8 cellular contexts compared by ENCODE assay signal in genomic region chr16:4958510-4959111, GRCh38. TPM values are rescaled to one million over a fixed set of nuclear protein-coding genes. Genes with fewer than 3 reads are reported as not detected.
DNase-seq lines count a peak whose midpoint lies in the region; ATAC-seq and TF ChIP-seq lines count a peak whose summit lies in the region.

No MANE protein-coding gene starts in this region.

- ATAC-seq in psoas muscle (no peak), HG03108 (IDR thresholded peaks at IDR 0.05; ENCODE audit: unreplicated experiment) (no peak)

- H3K27ac ChIP-seq in RWPE1 = peak overlapping the region; percentile 68; the same call in 1 of the 2 replicates
- H3K27ac ChIP-seq in esophagus squamous epithelium = no peak overlapping the region
- H3K27ac ChIP-seq in psoas muscle = no peak overlapping the region

- H3K4me1 ChIP-seq in esophagus squamous epithelium = peaks cover 10 to 43% (median 20%) of the 10 kb centered on the region in 3 donors
- peaks cover 13% of the 10 kb centered on the region for H3K4me1 ChIP-seq in psoas muscle

- no peak for DNase-seq in GM06990 (ENCODE audit: extremely low read depth, insufficient read length)
- DNase-seq in RWPE1 (ENCODE audit: low spot score) = no peak
- DNase-seq in esophagus squamous epithelium (lab: John Stamatoyannopoulos, UW) = no peak
- peak in 1 of 2 donors; percentile 59 for DNase-seq in psoas muscle
- DNase-seq in putamen (ENCODE audit: low spot score) = no peak
- no peak for DNase-seq in NCI-H187 treated with DMSO at 0.1 percent for 48 hours (lab: John Stamatoyannopoulos, UW)
- no peak for DNase-seq in ACHN

- H3K9me3 ChIP-seq in esophagus squamous epithelium (no peaks in the 10 kb centered on the region), psoas muscle (no peaks in the 10 kb centered on the region)

- TF ChIP-seq POLR2A in esophagus squamous epithelium (IDR thresholded peaks at IDR 0.05) = no peak

- in situ Hi-C loops in ACHN (cut with HindIII; ENCODE audit: low pct_ligation_motif_present, low pct_unique_long_range_greater_than_20kb, low sequenced_read_pairs) = no loop called here

- H3K4me3 ChIP-seq in GM06990 (replicated peaks; ENCODE audit: low read depth, low read length) = peak overlapping the region; percentile 17
- peak overlapping the region; percentile 11 to 75 (median 52) for H3K4me3 ChIP-seq in esophagus squamous epithelium
- H3K4me3 ChIP-seq in psoas muscle = peak overlapping the region; percentile 73

- no peaks in the 10 kb centered on the region; the same call in none of the 2 replicates for H3K27me3 ChIP-seq in GM06990 (replicated peaks; ENCODE audit: control insufficient read depth, insufficient read depth, low read length)
- peaks cover 0 to 16% (median 0%) of the 10 kb centered on the region in 4 donors for H3K27me3 ChIP-seq in esophagus squamous epithelium
- H3K27me3 ChIP-seq in psoas muscle (ENCODE audit: insufficient read depth in 3 of 3, low read length in 2 of 3) = no peaks in the 10 kb centered on the region

- CTCF ChIA-PET in RWPE1 (lab: Yijun Ruan, JAX) = interaction anchor here (0.6 kb wide), 1 partner anchor 124 kb away, joined by 4 read pairs; no protein-coding TSS in a partner anchor

- POLR2A ChIA-PET in RWPE1 (lab: Yijun Ruan, JAX; ENCODE audit: low non-redundant PET) = no interaction called here

- intact Hi-C loops in esophagus squamous epithelium (cut with DNase I) (loop anchor here (10.0 kb wide), 1 partner anchor 264 kb away; the partner anchor contains the start of gene NUDT16L1), psoas muscle (cut with DNase I) (loop anchor here (5.0 to 10.0 kb wide), 5 partner anchors 111 to 454 kb away; partner anchors contain the start of genes GLYR1 (in 1 of the 2), NUDT16L1 (in 1 of the 2), UBN1 (in 1 of the 2) and ZNF500 (in 1 of the 2))

- WGBS in esophagus squamous epithelium, 2 donors = 23 to 26% methylated on average over 15 to 21 of the region's 23 CpGs
- WGBS in psoas muscle, 3 donors = 18 to 26% (median 22%) methylated on average over 23 of the region's 23 CpGs

- H3K36me3 ChIP-seq in GM06990 (ENCODE audit: control insufficient read depth, insufficient read depth, low read length) = no peaks in the 10 kb centered on the region
- H3K36me3 ChIP-seq in esophagus squamous epithelium = no peaks in the 10 kb centered on the region
- H3K36me3 ChIP-seq in psoas muscle (ENCODE audit: insufficient read depth in 1 of 2, low read depth in 1 of 2) = no peaks in the 10 kb centered on the region

- TF ChIP-seq CTCF in GM06990 (IDR thresholded peaks at IDR 0.05; ENCODE audit: insufficient read depth, low read length, poor library complexity, severe bottlenecking) = no peak
- TF ChIP-seq CTCF in RWPE1 (conservative IDR thresholded peaks at IDR 0.05; ENCODE audit: low read depth) = no peak
- TF ChIP-seq CTCF in esophagus squamous epithelium (IDR thresholded peaks at IDR 0.05) = no peak
- no peak for TF ChIP-seq CTCF in psoas muscle (IDR thresholded peaks at IDR 0.05)

RNA-seq across cellular contexts. Expression of gene SEC14L5, which starts 0.5 kb away (rescaled TPM):
- 1 to 10 TPM in 1 of 4 donors, under 1 TPM in 3; 0.22 to 5.6 (median 0.49) TPM for total RNA-seq in esophagus squamous epithelium
- under 1 TPM; 0.42 to 0.88 (median 0.65) TPM for total RNA-seq in psoas muscle
- under 1 TPM; 0.23 to 0.30 (median 0.27) TPM for polyA plus RNA-seq in psoas muscle

RNA-seq across cellular contexts. Expression of gene PPL, which starts 21.7 kb away (rescaled TPM):
- total RNA-seq in esophagus squamous epithelium = 1,000 to 10,000 TPM in 2 of 4 donors, 100 to 1,000 TPM in 2; 504 to 1,677 (median 860) TPM
- total RNA-seq in psoas muscle = 1 to 10 TPM; 3.2 to 7.2 (median 5.1) TPM
- polyA plus RNA-seq in psoas muscle = 1 to 10 TPM; 2.4 to 5.6 (median 3.8) TPM

Comparison
In these comparisons a context has a peak if more than half of its experiments do, and no peak if none do; other contexts are left out.
1. H3K4me3 ChIP-seq: peak in every context shown above with its lines; median percentile 73 in psoas muscle; 52 in esophagus squamous epithelium; 17 in GM06990.
2. RNA of gene PPL, which starts 21.7 kb away (total RNA-seq): 504 to 1,677 TPM in esophagus squamous epithelium; 3.2 to 7.2 TPM in psoas muscle; every median in the first group is over 10 times any median in the second.